2 cellular contexts compared by ENCODE assay signal in genomic region chr10:30977385-30977784, GRCh38.
TF ChIP-seq lines count a peak whose summit lies in the region.

No MANE protein-coding gene starts in this region.

TF ChIP-seq in IMR-90, 13 proteins besides CTCF, POLR2A, EP300 and RAD21:
- no peak for TF ChIP-seq MAZ (IDR thresholded peaks at IDR 0.05; ENCODE audit: borderline replicate concordance, low read depth, low read length)
TF ChIP-seq in IMR-90: peak in this region for 0.

TF ChIP-seq in K562, 482 proteins besides CTCF, POLR2A, EP300 and RAD21:
- TF ChIP-seq NUFIP1 (IDR thresholded peaks at IDR 0.05; ENCODE audit: partially characterized antibody): no peak
- TF ChIP-seq, protein P1, sequence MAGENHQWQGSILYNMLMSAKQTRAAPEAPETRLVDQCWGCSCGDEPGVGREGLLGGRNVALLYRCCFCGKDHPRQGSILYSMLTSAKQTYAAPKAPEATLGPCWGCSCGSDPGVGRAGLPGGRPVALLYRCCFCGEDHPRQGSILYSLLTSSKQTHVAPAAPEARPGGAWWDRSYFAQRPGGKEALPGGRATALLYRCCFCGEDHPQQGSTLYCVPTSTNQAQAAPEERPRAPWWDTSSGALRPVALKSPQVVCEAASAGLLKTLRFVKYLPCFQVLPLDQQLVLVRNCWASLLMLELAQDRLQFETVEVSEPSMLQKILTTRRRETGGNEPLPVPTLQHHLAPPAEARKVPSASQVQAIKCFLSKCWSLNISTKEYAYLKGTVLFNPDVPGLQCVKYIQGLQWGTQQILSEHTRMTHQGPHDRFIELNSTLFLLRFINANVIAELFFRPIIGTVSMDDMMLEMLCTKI (IDR thresholded peaks at IDR 0.05; ENCODE audit: partially characterized antibody): no peak
- no peak for TF ChIP-seq ZNF347 (CRISPR knock-in tag; IDR thresholded peaks at IDR 0.05; ENCODE audit: low read depth)
- TF ChIP-seq NELFE (IDR thresholded peaks at IDR 0.05; ENCODE audit: insufficient read depth, insufficient read length): no peak
- TF ChIP-seq NONO (IDR thresholded peaks at IDR 0.05; ENCODE audit: low read depth in 2 of 2, low read length in 1 of 2): no peak
- TF ChIP-seq, protein P2, sequence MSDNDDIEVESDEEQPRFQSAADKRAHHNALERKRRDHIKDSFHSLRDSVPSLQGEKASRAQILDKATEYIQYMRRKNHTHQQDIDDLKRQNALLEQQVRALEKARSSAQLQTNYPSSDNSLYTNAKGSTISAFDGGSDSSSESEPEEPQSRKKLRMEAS (CRISPR knock-in tag; IDR thresholded peaks at IDR 0.05): no peak
- no peak for TF ChIP-seq NRF1 (conservative IDR thresholded peaks at IDR 0.05 in 1 of 2, IDR thresholded peaks at IDR 0.05 in 1 of 2)
- TF ChIP-seq SIN3B (IDR thresholded peaks at IDR 0.05; ENCODE audit: low read depth): no peak
- no peak for TF ChIP-seq IRF1 (CRISPR knock-in tag; IDR thresholded peaks at IDR 0.05; ENCODE audit: borderline replicate concordance)
- no peak for TF ChIP-seq HDAC3 (IDR thresholded peaks at IDR 0.05; ENCODE audit: borderline replicate concordance, partially characterized antibody)
- no peak for TF ChIP-seq PPARD (CRISPR knock-in tag; IDR thresholded peaks at IDR 0.05)
- no peak for TF ChIP-seq ZNF354B (CRISPR knock-in tag; IDR thresholded peaks at IDR 0.05)
- TF ChIP-seq U2AF2 (optimal IDR thresholded peaks at IDR 0.05; ENCODE audit: low read depth, low read length): no peak
- TF ChIP-seq ZEB2 (IDR thresholded peaks at IDR 0.05): no peak
